1 cellular context compared by ENCODE assay signal in the genomic region with DNA sequence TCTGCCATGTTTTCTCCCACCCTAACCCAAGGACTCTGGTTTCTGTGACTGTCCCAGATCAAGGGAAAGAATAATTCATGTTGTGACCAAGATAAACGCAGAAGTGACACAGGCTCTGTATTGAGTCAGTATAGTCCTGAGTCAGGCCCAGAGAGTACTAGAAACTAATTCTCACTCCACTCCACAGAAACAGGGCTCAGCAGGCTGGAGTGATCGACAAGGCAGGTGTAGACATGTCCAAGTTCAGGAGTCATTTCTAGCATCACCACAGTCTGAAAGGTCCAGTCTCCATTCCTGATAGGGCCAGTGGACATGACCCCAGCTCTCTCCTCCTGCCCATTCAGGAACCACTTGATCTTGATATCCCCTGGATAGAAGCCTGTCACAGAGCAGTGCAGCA.
A peak's percentile ranks its signal among the peaks of the same experiment; 100 is the strongest.
TF ChIP-seq lines count a peak whose summit lies in the region.

No MANE protein-coding gene starts in this region.

TF ChIP-seq in GM12878, 131 proteins besides CTCF, POLR2A, EP300 and RAD21:
- TF ChIP-seq TARDBP (IDR thresholded peaks at IDR 0.05; ENCODE audit: borderline replicate concordance) (no peak), SMAD5 (IDR thresholded peaks at IDR 0.05; ENCODE audit: low read depth) (0 out of 2 replicates have a peak, but pooled peaks have one; percentile 29)
